In the genomic region with DNA sequence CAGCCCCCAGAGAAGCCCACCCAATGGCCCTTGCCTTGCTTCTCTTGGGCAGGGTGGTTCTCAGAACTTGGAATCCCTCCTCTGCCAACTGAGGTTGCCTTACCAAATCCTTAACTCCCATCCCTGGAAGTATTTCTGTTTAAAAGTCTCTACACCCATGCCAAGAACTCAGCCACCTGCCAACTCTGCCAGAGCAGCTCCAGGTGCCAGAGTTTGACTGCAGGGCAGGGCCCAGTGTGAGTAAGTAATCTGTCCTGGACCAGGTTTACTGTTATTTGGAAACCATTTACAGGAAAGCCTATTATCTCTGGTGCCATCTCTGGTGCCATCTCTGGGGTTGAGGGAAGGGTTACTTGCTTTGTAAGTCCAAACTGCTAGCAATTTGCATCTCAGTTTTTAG, we compare ENCODE assay signal across 29 cellular contexts. TPM values are rescaled to one million over a fixed set of nuclear protein-coding genes. Genes with fewer than 3 reads are reported as not detected.
DNase-seq lines count a peak whose midpoint lies in the region; ATAC-seq, FAIRE-seq and TF ChIP-seq lines count a peak whose summit lies in the region.
"Had no signal": no experiment of that assay in that cellular context is flagged by ENCODE, and none has a peak within 500 bp of the region (broad histone marks: within the 10 kb centered on the region; RNA-seq: fewer than 3 reads in every experiment).

No MANE protein-coding gene starts in this region.

- H3K9ac ChIP-seq in colonic mucosa (ENCODE audit: low read depth in 2 of 2, low read length in 2 of 2) (peak overlapping the region in 1 of 2 donors; percentile 22), HepG2 (ENCODE audit: insufficient read depth, low read depth, low read length) (no peak overlapping the region)

- H3K27ac ChIP-seq in colonic mucosa = peak overlapping the region; percentile 34
- H3K27ac ChIP-seq in prostate gland = peak overlapping the region; percentile 49 to 51
- H3K27ac ChIP-seq in HepG2 (ENCODE audit: extremely low read length, insufficient read depth, low read length) = no peak overlapping the region
- H3K27ac ChIP-seq: pancreas, right lobe of liver, thoracic aorta had no signal

- CTCF ChIA-PET in HepG2 (lab: Yijun Ruan, JAX; ENCODE audit: low intra/inter-chr PET ratio, low total read pairs) = no interaction called here

- no peak for TF ChIP-seq RAD21 in HepG2 (CRISPR knock-in tag; IDR thresholded peaks at IDR 0.05)

- no TSS peak for BruUV-seq in HepG2 (replicated peaks; lab: Mats Ljungman, UMichigan)

- TF ChIP-seq CTCF in colonic mucosa (IDR thresholded peaks at IDR 0.05) (no peak), prostate gland (IDR thresholded peaks at IDR 0.05) (no peak), type B pancreatic cell (conservative IDR thresholded peaks at IDR 0.05) (no peak), HepG2 (CRISPR knock-in tag; IDR thresholded peaks at IDR 0.05) (no peak)

- no peaks in the 10 kb centered on the region for H3K79me2 ChIP-seq in HepG2 (ENCODE audit: insufficient read depth, low read length)

- in situ Hi-C loops in HepG2 (cut with HindIII; ENCODE audit: extremely low pct_ligation_motif_present, low pct_unique_long_range_greater_than_20kb) = no loop called here

- no peak overlapping the region for H3K4me2 ChIP-seq in HepG2 (ENCODE audit: low read depth, low read length)

- FAIRE-seq in HepG2 (lab: Jason Lieb, UNC) = no peak
- FAIRE-seq: GM12891, pancreas had no signal

- H3K27ac Mint-ChIP-seq in type B pancreatic cell = no peak overlapping the region
- H3K27ac Mint-ChIP-seq: activated CD4-positive, alpha-beta T cell treated with anti-CD3 and anti-CD28 coated beads, Interleukin-2, amount 10 ng/mL, durations not matched to agents 7 days and 5 days; activated CD8-positive, alpha-beta memory T cell treated with anti-CD3 and anti-CD28 coated beads, Interleukin-2, amount 10 ng/mL, durations not matched to agents 7 days and 5 days; activated naive CD8-positive, alpha-beta T cell treated with anti-CD3 and anti-CD28 coated beads, Interleukin-2, amount 10 ng/mL, durations not matched to agents 7 days and 5 days; activated T-helper 1 cell treated with anti-CD3 and anti-CD28 coated beads, Interleukin-12 subunit alpha, Interleukin-12 subunit beta, Interleukin-2, Interleukin-4 antibody, amounts not matched to agents 30 ng/mL and 10 ng/mL and 1 ng/mL, durations not matched to agents 14 hours and 24 hours and 36 hours; natural killer cell treated with Interleukin-12 subunit alpha and Interleukin-12 subunit beta and Interleukin-15 and Interleukin-18, amount 100 ng/mL, for 72 hours; stimulated activated memory B cell treated with anti-CD40 and anti-IgM and Interleukin-4, amounts not matched to agents 10 μg/mL and 1 μg/mL and 100 μg/mL, for 72 hours had no signal

- POLR2A ChIA-PET in HepG2 (lab: Yijun Ruan, JAX) = no interaction called here

- peaks cover 17% of the 10 kb centered on the region for H3K27me3 Mint-ChIP-seq in type B pancreatic cell

- no peak overlapping the region for H3K4me3 ChIP-seq in colonic mucosa
- no peak overlapping the region for H3K4me3 ChIP-seq in prostate gland
- H3K4me3 ChIP-seq in HepG2 (replicated peaks in 1 of 3; ENCODE audit: insufficient read depth in 1 of 3, low read depth in 2 of 3, low read length in 3 of 3) = no peak overlapping the region
- H3K4me3 ChIP-seq: pancreas, right lobe of liver, thoracic aorta had no signal

- no peaks in the 10 kb centered on the region for H3K27me3 ChIP-seq in colonic mucosa
- no peaks in the 10 kb centered on the region for H3K27me3 ChIP-seq in prostate gland (replicated peaks; ENCODE audit: insufficient read depth)
- H3K27me3 ChIP-seq in HepG2 (ENCODE audit: control insufficient read depth in 1 of 2, insufficient read depth in 2 of 2, low read length in 2 of 2) = peaks cover 0 to 3% of the 10 kb centered on the region in 2 experiments; a peak in 2 of 5 replicates
- H3K27me3 ChIP-seq: pancreas, right lobe of liver had no signal

- H3K4me3 Mint-ChIP-seq in type B pancreatic cell = peak overlapping the region; percentile 34
- H3K4me3 Mint-ChIP-seq: activated CD4-positive, alpha-beta T cell treated with anti-CD3 and anti-CD28 coated beads, Interleukin-2, amount 10 ng/mL, durations not matched to agents 7 days and 5 days; activated CD8-positive, alpha-beta memory T cell treated with anti-CD3 and anti-CD28 coated beads, Interleukin-2, amount 10 ng/mL, durations not matched to agents 7 days and 5 days; activated naive CD8-positive, alpha-beta T cell treated with anti-CD3 and anti-CD28 coated beads, Interleukin-2, amount 10 ng/mL, durations not matched to agents 7 days and 5 days; activated T-helper 1 cell treated with anti-CD3 and anti-CD28 coated beads, Interleukin-12 subunit alpha, Interleukin-12 subunit beta, Interleukin-2, Interleukin-4 antibody, amounts not matched to agents 30 ng/mL and 10 ng/mL and 1 ng/mL, durations not matched to agents 14 hours and 24 hours and 36 hours; natural killer cell treated with Interleukin-12 subunit alpha and Interleukin-12 subunit beta and Interleukin-15 and Interleukin-18, amount 100 ng/mL, for 72 hours; stimulated activated memory B cell treated with anti-CD40 and anti-IgM and Interleukin-4, amounts not matched to agents 10 μg/mL and 1 μg/mL and 100 μg/mL, for 72 hours had no signal

- no peak overlapping the region for H2AFZ ChIP-seq in HepG2 (ENCODE audit: low read length)

- H3K9me3 ChIP-seq in colonic mucosa (no peaks in the 10 kb centered on the region), prostate gland (no peaks in the 10 kb centered on the region), HepG2 (ENCODE audit: low read length) (no peaks in the 10 kb centered on the region)
- H3K9me3 ChIP-seq: pancreas, right lobe of liver, thoracic aorta had no signal

- H3K4me1 ChIP-seq in colonic mucosa (peaks cover 17% of the 10 kb centered on the region), prostate gland (replicated peaks) (peaks cover 6% of the 10 kb centered on the region), HepG2 (ENCODE audit: insufficient read depth, low read length) (peaks cover 24% of the 10 kb centered on the region)

- no peak for TF ChIP-seq POLR2A in prostate gland (IDR thresholded peaks at IDR 0.05)
- TF ChIP-seq POLR2A in HepG2 (IDR thresholded peaks at IDR 0.05; ENCODE audit: insufficient read depth in 1 of 2, low read depth in 2 of 2, low read length in 2 of 2) = no peak

- no peaks in the 10 kb centered on the region for H3K36me3 Mint-ChIP-seq in type B pancreatic cell
- H3K36me3 Mint-ChIP-seq: activated CD8-positive, alpha-beta memory T cell treated with anti-CD3 and anti-CD28 coated beads, Interleukin-2, amount 10 ng/mL, durations not matched to agents 7 days and 5 days; natural killer cell treated with Interleukin-12 subunit alpha and Interleukin-12 subunit beta and Interleukin-15 and Interleukin-18, amount 100 ng/mL, for 72 hours; stimulated activated memory B cell treated with anti-CD40 and anti-IgM and Interleukin-4, amounts not matched to agents 10 μg/mL and 1 μg/mL and 100 μg/mL, for 72 hours had no signal

- H4K20me1 ChIP-seq in HepG2 (ENCODE audit: insufficient read depth, low read length) = no peaks in the 10 kb centered on the region

- peaks cover 2% of the 10 kb centered on the region for H3K9me3 Mint-ChIP-seq in type B pancreatic cell
- H3K9me3 Mint-ChIP-seq: activated CD4-positive, alpha-beta T cell treated with anti-CD3 and anti-CD28 coated beads, Interleukin-2, amount 10 ng/mL, durations not matched to agents 7 days and 5 days; activated naive CD8-positive, alpha-beta T cell treated with anti-CD3 and anti-CD28 coated beads, Interleukin-2, amount 10 ng/mL, durations not matched to agents 7 days and 5 days; activated T-helper 1 cell treated with anti-CD3 and anti-CD28 coated beads, Interleukin-12 subunit alpha, Interleukin-12 subunit beta, Interleukin-2, Interleukin-4 antibody, amounts not matched to agents 30 ng/mL and 10 ng/mL and 1 ng/mL, durations not matched to agents 14 hours and 24 hours and 36 hours; natural killer cell treated with Interleukin-12 subunit alpha and Interleukin-12 subunit beta and Interleukin-15 and Interleukin-18, amount 100 ng/mL, for 72 hours; stimulated activated memory B cell treated with anti-CD40 and anti-IgM and Interleukin-4, amounts not matched to agents 10 μg/mL and 1 μg/mL and 100 μg/mL, for 72 hours had no signal

- no peak for ATAC-seq in HepG2
- ATAC-seq in GM21619 (IDR thresholded peaks at IDR 0.05; ENCODE audit: unreplicated experiment) = no peak
- no peak for ATAC-seq in GM19463 (IDR thresholded peaks at IDR 0.05; ENCODE audit: unreplicated experiment)
- ATAC-seq: activated CD8-positive, alpha-beta memory T cell treated with anti-CD3 and anti-CD28 coated beads, Interleukin-2, amount 10 ng/mL, durations not matched to agents 7 days and 5 days; natural killer cell treated with Interleukin-12 subunit alpha and Interleukin-12 subunit beta and Interleukin-15 and Interleukin-18, amount 100 ng/mL, for 72 hours; pancreas; right lobe of liver; stimulated activated memory B cell treated with anti-CD40 and anti-IgM and Interleukin-4, amounts not matched to agents 10 μg/mL and 1 μg/mL and 100 μg/mL, for 72 hours had no signal

- DNase-seq in DMS 273 (lab: John Stamatoyannopoulos, UW; ENCODE audit: unreplicated experiment) (peak; percentile 22), DMS 273 treated with DMSO at 0.1 percent for 48 hours (lab: John Stamatoyannopoulos, UW) (no peak), colonic mucosa (no peak), prostate gland (ENCODE audit: low spot score) (peak; percentile 77), type B pancreatic cell (ENCODE audit: extremely low spot score, unreplicated experiment) (no peak), HepG2 (ENCODE audit: low spot score) (no peak)
- DNase-seq: activated CD4-positive, alpha-beta T cell treated with anti-CD3 and anti-CD28 coated beads, Interleukin-2, amount 10 ng/mL, durations not matched to agents 7 days and 5 days; activated CD8-positive, alpha-beta memory T cell treated with anti-CD3 and anti-CD28 coated beads, Interleukin-2, amount 10 ng/mL, durations not matched to agents 7 days and 5 days; activated naive CD8-positive, alpha-beta T cell treated with anti-CD3 and anti-CD28 coated beads, Interleukin-2, amount 10 ng/mL, durations not matched to agents 7 days and 5 days; DND-41; effector memory CD4-positive, alpha-beta T cell; Karpas-422; mesenchymal stem cell; NCI-H1048; NCI-H2081; right lobe of liver; stimulated activated CD4-positive, alpha-beta T cell treated with anti-CD3 and anti-CD28 coated beads, Interleukin-1b, Interleukin-23, amount 100 ng/mL, for 48 hours; T-helper 2 cell had no signal

- H3K4me1 Mint-ChIP-seq in type B pancreatic cell (ENCODE audit: unreplicated experiment) = peaks cover 23% of the 10 kb centered on the region

- H3K36me3 ChIP-seq in colonic mucosa = no peaks in the 10 kb centered on the region
- H3K36me3 ChIP-seq in prostate gland = no peaks in the 10 kb centered on the region
- no peaks in the 10 kb centered on the region; a peak in 1 of 5 replicates for H3K36me3 ChIP-seq in HepG2 (replicated peaks in 1 of 2; ENCODE audit: control insufficient read depth in 1 of 2, insufficient read depth in 2 of 2, low read length in 2 of 2)
- H3K36me3 ChIP-seq: pancreas, right lobe of liver, thoracic aorta had no signal

- TF ChIP-seq EP300 in HepG2 (IDR thresholded peaks at IDR 0.05; ENCODE audit: low read depth in 2 of 2, low read length in 2 of 2) (no peak), HepG2 (CRISPR knock-in tag; IDR thresholded peaks at IDR 0.05; ENCODE audit: borderline replicate concordance) (no peak)

- intact Hi-C loops in colonic mucosa (cut with DNase I) = no loop called here
- intact Hi-C loops in prostate gland (cut with DNase I) = loop anchor here (5.0 kb wide), 1 partner anchor 34 kb away; no protein-coding TSS in a partner anchor
- intact Hi-C loops in HepG2 (cut with micrococcal nuclease; ENCODE audit: unreplicated experiment) = no loop called here

RNA-seq across cellular contexts. Expression of a gene that starts 2.5 kb away (rescaled TPM):
- 100 to 1,000 TPM; 129 TPM for total RNA-seq in colonic mucosa
- total RNA-seq in prostate gland = 10 to 100 TPM; 78.8 to 85.3 TPM
- total RNA-seq in type B pancreatic cell (ENCODE audit: low replicate concordance) = 19.4 and 19.7 TPM in 2 replicates
- total RNA-seq in HepG2 (2016; rRNA removed; fragmentation: Illumina TruSeq; extraction: Trizol) = 0.27 and 0.34 TPM in 2 replicates
- 0.61 and 0.88 TPM in 2 replicates for total RNA-seq in HepG2 (2016; cell fraction: cytosol; rRNA removed; fragmentation: Illumina TruSeq; extraction: Trizol; ENCODE audit: low read depth)
- total RNA-seq in HepG2 (2016; cell fraction: insoluble cytoplasmic fraction; rRNA removed; fragmentation: Illumina TruSeq; extraction: Trizol) = 0.28 TPM in 2 replicates
- total RNA-seq in HepG2 (2016; cell fraction: membrane; rRNA removed; fragmentation: Illumina TruSeq; extraction: Trizol) = 0.62 and 0.80 TPM in 2 replicates
- 0.28 and 1.2 TPM in 2 replicates for total RNA-seq in HepG2 (2016; cell fraction: nucleus; rRNA removed; fragmentation: Illumina TruSeq; extraction: Trizol)
- polyA plus RNA-seq in HepG2 (2011; rRNA removed) = 3.2 and 5.1 TPM in 2 replicates
- polyA plus RNA-seq in HepG2 (2011; cell fraction: cytosol; rRNA removed) = 5.3 and 5.4 TPM in 2 replicates
- polyA plus RNA-seq in HepG2 (2011; cell fraction: nucleus; rRNA removed) = 2.8 and 3.1 TPM in 2 replicates
- 3.9 and 5.4 TPM in 2 replicates for polyA plus RNA-seq in HepG2 (2012)
- polyA plus RNA-seq in HepG2 (2016; cell fraction: cytosol; fragmentation: Illumina TruSeq; extraction: Trizol; ENCODE audit: low read depth) = 0.62 and 0.84 TPM in 2 replicates
- polyA plus RNA-seq in HepG2 (2016; cell fraction: insoluble cytoplasmic fraction; fragmentation: Illumina TruSeq; extraction: Trizol; ENCODE audit: low read depth) = 0.35 and 0.72 TPM in 2 replicates
- 0.59 and 0.94 TPM in 2 replicates for polyA plus RNA-seq in HepG2 (2016; cell fraction: membrane; fragmentation: Illumina TruSeq; extraction: Trizol; ENCODE audit: low read depth)
- polyA plus RNA-seq in HepG2 (2016; cell fraction: nucleus; fragmentation: Illumina TruSeq; extraction: Trizol; ENCODE audit: insufficient read depth, low read depth) = 1.5 and 2.6 TPM in 2 replicates
- 7.5 and 42.0 TPM in 2 replicates for polyA minus RNA-seq in HepG2 (2011; rRNA and poly(A)+ RNA removed; ENCODE audit: low replicate concordance)
- 1.6 and 1.8 TPM in 2 replicates for polyA minus RNA-seq in HepG2 (2011; cell fraction: cytosol; rRNA and poly(A)+ RNA removed)
- polyA minus RNA-seq in HepG2 (2011; cell fraction: nucleus; rRNA and poly(A)+ RNA removed) = 2.8 and 3.5 TPM in 2 replicates

RNA-seq across cellular contexts. Expression of a gene that starts 37.0 kb away (rescaled TPM):
- total RNA-seq in colonic mucosa (10 to 100 TPM in 1 of 2 donors, under 1 TPM in 1; 0.22 to 18.8 TPM), prostate gland (1 to 10 TPM in 1 of 2 donors, under 1 TPM in 1; 0.77 to 2.4 TPM), type B pancreatic cell (ENCODE audit: low replicate concordance) (not detected in 2 replicates), HepG2 (2016; rRNA removed; fragmentation: Illumina TruSeq; extraction: Trizol) (not detected in 2 replicates)
- total RNA-seq in HepG2 (2016; cell fraction: cytosol; rRNA removed; fragmentation: Illumina TruSeq; extraction: Trizol; ENCODE audit: low read depth) = not detected in 2 replicates
- total RNA-seq in HepG2 (2016; cell fraction: insoluble cytoplasmic fraction; rRNA removed; fragmentation: Illumina TruSeq; extraction: Trizol) = not detected in 2 replicates
- total RNA-seq in HepG2 (2016; cell fraction: membrane; rRNA removed; fragmentation: Illumina TruSeq; extraction: Trizol) = not detected in 2 replicates
- total RNA-seq in HepG2 (2016; cell fraction: nucleus; rRNA removed; fragmentation: Illumina TruSeq; extraction: Trizol) = not detected in 2 replicates
- polyA plus RNA-seq in HepG2 (2011; rRNA removed) = 0.04 TPM in 1 of 2 replicates, not detected in the other
- 0.03 TPM in 2 replicates for polyA plus RNA-seq in HepG2 (2011; cell fraction: cytosol; rRNA removed)
- not detected in 2 replicates for polyA plus RNA-seq in HepG2 (2011; cell fraction: nucleus; rRNA removed)
- not detected in 2 replicates for polyA plus RNA-seq in HepG2 (2012)
- not detected in 2 replicates for polyA plus RNA-seq in HepG2 (2016; cell fraction: cytosol; fragmentation: Illumina TruSeq; extraction: Trizol; ENCODE audit: low read depth)
- not detected in 2 replicates for polyA plus RNA-seq in HepG2 (2016; cell fraction: insoluble cytoplasmic fraction; fragmentation: Illumina TruSeq; extraction: Trizol; ENCODE audit: low read depth)
- polyA plus RNA-seq in HepG2 (2016; cell fraction: membrane; fragmentation: Illumina TruSeq; extraction: Trizol; ENCODE audit: low read depth) = not detected in 2 replicates
- polyA plus RNA-seq in HepG2 (2016; cell fraction: nucleus; fragmentation: Illumina TruSeq; extraction: Trizol; ENCODE audit: insufficient read depth, low read depth) = not detected in 2 replicates
- polyA minus RNA-seq in HepG2 (2011; rRNA and poly(A)+ RNA removed; ENCODE audit: low replicate concordance) = 0.48 TPM in 1 of 2 replicates, not detected in the other
- not detected in 2 replicates for polyA minus RNA-seq in HepG2 (2011; cell fraction: cytosol; rRNA and poly(A)+ RNA removed)
- polyA minus RNA-seq in HepG2 (2011; cell fraction: nucleus; rRNA and poly(A)+ RNA removed) = not detected in 2 replicates
- total RNA-seq: A172; activated CD4-positive, alpha-beta T cell treated with anti-CD3 and anti-CD28 coated beads, Interleukin-2, amount 10 ng/mL, durations not matched to agents 7 days and 5 days; activated CD8-positive, alpha-beta memory T cell treated with anti-CD3 and anti-CD28 coated beads, Interleukin-2, amount 10 ng/mL, durations not matched to agents 7 days and 5 days; activated naive CD8-positive, alpha-beta T cell treated with anti-CD3 and anti-CD28 coated beads, Interleukin-2, amount 10 ng/mL, durations not matched to agents 7 days and 5 days; activated T-helper 1 cell treated with anti-CD3 and anti-CD28 coated beads, Interleukin-12 subunit alpha, Interleukin-12 subunit beta, Interleukin-2, Interleukin-4 antibody, amounts not matched to agents 30 ng/mL and 10 ng/mL and 1 ng/mL, durations not matched to agents 14 hours and 24 hours and 36 hours; chondrocyte; kidney epithelial cell; natural killer cell treated with Interleukin-12 subunit alpha and Interleukin-12 subunit beta and Interleukin-15 and Interleukin-18, amount 100 ng/mL, for 72 hours had no signal

Comparison
In these comparisons a context has a peak if more than half of its experiments do, and no peak if none do; other contexts are left out.
1. DNase-seq: peak in DMS 273 (single experiment) and prostate gland (single experiment); none in DMS 273 treated with DMSO at 0.1 percent for 48 hours (single experiment), colonic mucosa (single experiment), type B pancreatic cell (single experiment) and HepG2 (single experiment).